Comparison of ENCODE assay signal across 23 cellular contexts in the genomic region with DNA sequence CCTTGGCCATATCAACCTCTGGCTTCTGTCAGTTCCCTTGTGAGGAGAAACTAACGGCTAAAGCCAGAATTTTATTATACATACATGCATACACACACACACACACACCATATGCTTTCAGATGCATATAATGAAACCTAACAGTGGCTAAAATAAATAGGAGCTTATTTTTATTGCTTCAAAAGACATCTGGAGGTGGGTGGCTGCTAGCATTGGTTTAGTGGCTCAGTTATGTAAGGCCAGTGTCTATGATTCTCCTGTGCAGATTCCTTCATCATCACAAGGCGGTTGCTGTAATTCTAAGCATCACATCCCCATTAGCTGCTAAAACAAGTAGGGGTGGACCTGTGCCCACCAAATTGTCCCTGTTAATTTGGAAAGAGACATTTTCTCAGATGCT.
"Had no signal": no experiment of that assay in that cellular context is flagged by ENCODE, and none has a peak within 500 bp of the region (broad histone marks: within the 10 kb centered on the region; RNA-seq: fewer than 3 reads in every experiment).

No MANE protein-coding gene starts in this region.

- H3K9ac ChIP-seq: neural progenitor cell, parathyroid adenoma had no signal

- H3K4me1 ChIP-seq: esophagus squamous epithelium, heart right ventricle, neural progenitor cell, parathyroid adenoma, right lobe of liver, thyroid gland had no signal

- DNase-seq: dermis blood vessel endothelial cell; effector memory CD8-positive, alpha-beta T cell; erythroblast; esophagus squamous epithelium; foreskin melanocyte; glutamatergic neuron; heart right ventricle; mucosa of descending colon; naive thymus-derived CD4-positive, alpha-beta T cell; right lobe of liver; stimulated activated CD4-positive, alpha-beta T cell treated with anti-CD3 and anti-CD28 coated beads, Interleukin-12 subunit alpha, Interleukin-12 subunit beta, amount 100 ng/mL, for 4 hours; stimulated activated CD4-positive, alpha-beta T cell treated with anti-CD3 and anti-CD28 coated beads, Interleukin-1b, Interleukin-23, amount 100 ng/mL, for 48 hours; stimulated activated CD4-positive, alpha-beta T cell treated with anti-CD3 and anti-CD28 coated beads, Interleukin-4, amount 100 ng/mL, for 1 hour; stimulated activated CD8-positive, alpha-beta memory T cell treated with anti-CD3 and anti-CD28 coated beads, Interleukin-4, amount 100 ng/mL, for 48 hours; stimulated activated naive CD4-positive, alpha-beta T cell; stimulated activated naive CD8-positive, alpha-beta T cell treated with anti-CD3 and anti-CD28 coated beads, Interleukin-15, amount 100 ng/mL, for 72 hours; thyroid gland; trophoblast cell had no signal

- H3K36me3 ChIP-seq: esophagus squamous epithelium, heart right ventricle, right lobe of liver, thyroid gland had no signal

- H3K79me2 ChIP-seq: parathyroid adenoma had no signal

- H3K4me2 ChIP-seq: neural progenitor cell, smooth muscle cell had no signal

- H3K27me3 ChIP-seq: esophagus squamous epithelium, heart right ventricle, neural progenitor cell, right lobe of liver, thyroid gland had no signal

- H3K4me3 ChIP-seq: coronary artery, esophagus squamous epithelium, heart right ventricle, lung, mucosa of descending colon, neural progenitor cell, right lobe of liver, smooth muscle cell, thyroid gland had no signal

- H3K27ac ChIP-seq: coronary artery, esophagus squamous epithelium, heart right ventricle, neural progenitor cell, parathyroid adenoma, right lobe of liver, thyroid gland had no signal

- H2AFZ ChIP-seq: neural progenitor cell, parathyroid adenoma had no signal

- H3K9me3 ChIP-seq: esophagus squamous epithelium, mucosa of descending colon, right lobe of liver, thyroid gland had no signal
